In genomic region chr2:126915903-126916302, GRCh38 we compare ENCODE assay signal across 29 cellular contexts. TPM values are rescaled to one million over a fixed set of nuclear protein-coding genes. Genes with fewer than 3 reads are reported as not detected.
"Had no signal": no experiment of that assay in that cellular context is flagged by ENCODE, and none has a peak within 500 bp of the region (broad histone marks: within the 10 kb centered on the region; RNA-seq: fewer than 3 reads in every experiment).

No MANE protein-coding gene starts in this region.

- ATAC-seq: activated CD4-positive, alpha-beta T cell treated with anti-CD3 and anti-CD28 coated beads for 36 hours; activated CD4-positive, CD25-positive, alpha-beta regulatory T cell treated with anti-CD3 and anti-CD28 coated beads, Interleukin-2, amount 50 U/mL, for 24 hours; activated CD8-positive, alpha-beta T cell treated with anti-CD3 and anti-CD28 coated beads, Interleukin-2, amount 10 ng/mL, durations not matched to agents 7 days and 5 days; activated naive CD8-positive, alpha-beta T cell treated with anti-CD3 and anti-CD28 coated beads, Interleukin-2, amount 50 U/mL, for 24 hours; Panc1; WTC11 had no signal

- H3K4me3 ChIP-seq: SJCRH30, SK-N-MC had no signal

- H3K27ac Mint-ChIP-seq: activated CD4-positive, alpha-beta T cell treated with anti-CD3 and anti-CD28 coated beads for 36 hours; activated CD4-positive, alpha-beta T cell treated with anti-CD3 and anti-CD28 coated beads, Interleukin-2, amount 10 ng/mL, durations not matched to agents 7 days and 5 days; activated CD8-positive, alpha-beta T cell treated with anti-CD3 and anti-CD28 coated beads, Interleukin-2, amount 10 ng/mL, durations not matched to agents 7 days and 5 days; activated naive CD4-positive, alpha-beta T cell treated with anti-CD3 and anti-CD28 coated beads, Interleukin-2, amount 10 ng/mL, durations not matched to agents 7 days and 5 days; activated naive CD8-positive, alpha-beta T cell; activated naive CD8-positive, alpha-beta T cell treated with anti-CD3 and anti-CD28 coated beads, Interleukin-2, amount 50 U/mL, for 24 hours; activated T-cell treated with anti-CD3 and anti-CD28 coated beads, Interleukin-2, amount 50 U/mL, for 24 hours; activated T-helper 2 cell treated with anti-CD3 and anti-CD28 coated beads, Interferon-gamma antibody, Interleukin-2, Interleukin-4, amounts not matched to agents 10 μg/mL and 5 μg/mL and 100 μg/mL, durations not matched to agents 14 hours and 24 hours and 36 hours; T-helper 1 cell treated with Interleukin-12 subunit alpha and Interleukin-12 subunit beta and Interleukin-4 antibody, amounts not matched to agents 30 μg/mL and 1 μg/mL, for 36 hours; T-helper 2 cell treated with Interferon-gamma antibody and Interleukin-4, amounts not matched to agents 5 μg/mL and 100 μg/mL, for 36 hours; WTC11 had no signal

- H3K27me3 ChIP-seq: brain microvascular endothelial cell, SJCRH30 had no signal

- H3K4me3 Mint-ChIP-seq: activated CD4-positive, alpha-beta T cell treated with anti-CD3 and anti-CD28 coated beads for 36 hours; activated CD4-positive, alpha-beta T cell treated with anti-CD3 and anti-CD28 coated beads, Interleukin-2, amount 10 ng/mL, durations not matched to agents 7 days and 5 days; activated CD8-positive, alpha-beta T cell treated with anti-CD3 and anti-CD28 coated beads, Interleukin-2, amount 10 ng/mL, durations not matched to agents 7 days and 5 days; activated naive CD4-positive, alpha-beta T cell treated with anti-CD3 and anti-CD28 coated beads, Interleukin-2, amount 10 ng/mL, durations not matched to agents 7 days and 5 days; activated naive CD8-positive, alpha-beta T cell; activated naive CD8-positive, alpha-beta T cell treated with anti-CD3 and anti-CD28 coated beads, Interleukin-2, amount 50 U/mL, for 24 hours; activated T-cell treated with anti-CD3 and anti-CD28 coated beads, Interleukin-2, amount 50 U/mL, for 24 hours; T-helper 1 cell treated with Interleukin-12 subunit alpha and Interleukin-12 subunit beta and Interleukin-4 antibody, amounts not matched to agents 30 μg/mL and 1 μg/mL, for 36 hours; T-helper 2 cell treated with Interferon-gamma antibody and Interleukin-4, amounts not matched to agents 5 μg/mL and 100 μg/mL, for 36 hours; WTC11 had no signal

- H3K36me3 Mint-ChIP-seq: activated naive CD4-positive, alpha-beta T cell treated with anti-CD3 and anti-CD28 coated beads, Interleukin-2, amount 10 ng/mL, durations not matched to agents 7 days and 5 days; activated naive CD8-positive, alpha-beta T cell; WTC11 had no signal

- H3K4me2 ChIP-seq: KMS-11 had no signal

- H3K27me3 Mint-ChIP-seq: activated CD4-positive, alpha-beta T cell treated with anti-CD3 and anti-CD28 coated beads, Interleukin-2, amount 10 ng/mL, durations not matched to agents 7 days and 5 days; activated naive CD8-positive, alpha-beta T cell had no signal

- H3K9me3 Mint-ChIP-seq: activated CD4-positive, alpha-beta T cell treated with anti-CD3 and anti-CD28 coated beads, Interleukin-2, amount 10 ng/mL, durations not matched to agents 7 days and 5 days; activated naive CD4-positive, alpha-beta T cell treated with anti-CD3 and anti-CD28 coated beads, Interleukin-2, amount 10 ng/mL, durations not matched to agents 7 days and 5 days; activated T-helper 2 cell treated with anti-CD3 and anti-CD28 coated beads, Interferon-gamma antibody, Interleukin-2, Interleukin-4, amounts not matched to agents 10 μg/mL and 5 μg/mL and 100 μg/mL, durations not matched to agents 14 hours and 24 hours and 36 hours; T-helper 1 cell treated with Interleukin-12 subunit alpha and Interleukin-12 subunit beta and Interleukin-4 antibody, amounts not matched to agents 30 μg/mL and 1 μg/mL, for 36 hours; T-helper 2 cell treated with Interferon-gamma antibody and Interleukin-4, amounts not matched to agents 5 μg/mL and 100 μg/mL, for 36 hours had no signal

- H3K9me3 ChIP-seq: SJCRH30 had no signal

- H3K36me3 ChIP-seq: brain microvascular endothelial cell, SJCRH30 had no signal

- H3K4me1 ChIP-seq: SJCRH30 had no signal

- H3K9ac ChIP-seq: KMS-11 had no signal

- H3K4me1 Mint-ChIP-seq: activated CD4-positive, alpha-beta T cell treated with anti-CD3 and anti-CD28 coated beads for 36 hours; activated CD4-positive, alpha-beta T cell treated with anti-CD3 and anti-CD28 coated beads, Interleukin-2, amount 10 ng/mL, durations not matched to agents 7 days and 5 days; activated naive CD4-positive, alpha-beta T cell treated with anti-CD3 and anti-CD28 coated beads, Interleukin-2, amount 10 ng/mL, durations not matched to agents 7 days and 5 days; activated naive CD8-positive, alpha-beta T cell treated with anti-CD3 and anti-CD28 coated beads, Interleukin-2, amount 50 U/mL, for 24 hours; WTC11 had no signal

- H3K27ac ChIP-seq: brain microvascular endothelial cell, KMS-11, SJCRH30, SK-N-MC had no signal

- DNase-seq: activated CD4-positive, alpha-beta T cell treated with anti-CD3 and anti-CD28 coated beads for 36 hours; activated CD4-positive, alpha-beta T cell treated with anti-CD3 and anti-CD28 coated beads, Interleukin-2, amount 10 ng/mL, durations not matched to agents 7 days and 5 days; activated CD4-positive, alpha-beta T cell treated with anti-CD3 and anti-CD28 coated beads, Interleukin-2, amount 50 U/mL, for 48 hours; activated CD8-positive, alpha-beta T cell treated with anti-CD3 and anti-CD28 coated beads, Interleukin-2, amount 10 ng/mL, durations not matched to agents 7 days and 5 days; activated naive CD4-positive, alpha-beta T cell treated with anti-CD3 and anti-CD28 coated beads, Interleukin-2, amount 10 ng/mL, durations not matched to agents 7 days and 5 days; activated naive CD8-positive, alpha-beta T cell treated with anti-CD3 and anti-CD28 coated beads, Interleukin-2, amount 50 U/mL, for 24 hours; activated T-cell treated with anti-CD3 and anti-CD28 coated beads, Interleukin-2, amount 50 U/mL, for 24 hours; anterior cingulate cortex; brain microvascular endothelial cell; NCI-H1105; NCI-H1417 treated with DMSO at 0.1 percent for 48 hours; NCI-H1694 treated with DMSO at 0.1 percent for 48 hours; NCI-H2029; NCI-H345; NCI-H524 treated with DMSO at 0.1 percent for 48 hours; SHP77; SJCRH30 had no signal

RNA-seq across cellular contexts. Expression of gene TEX51, which starts 17.2 kb away (rescaled TPM):
- total RNA-seq: activated CD4-positive, alpha-beta T cell treated with anti-CD3 and anti-CD28 coated beads for 36 hours; activated CD4-positive, alpha-beta T cell treated with anti-CD3 and anti-CD28 coated beads, Interleukin-2, amount 10 ng/mL, durations not matched to agents 7 days and 5 days; activated CD8-positive, alpha-beta T cell treated with anti-CD3 and anti-CD28 coated beads, Interleukin-2, amount 10 ng/mL, durations not matched to agents 7 days and 5 days; activated T-helper 2 cell treated with anti-CD3 and anti-CD28 coated beads, Interferon-gamma antibody, Interleukin-2, Interleukin-4, amounts not matched to agents 10 μg/mL and 5 μg/mL and 100 μg/mL, durations not matched to agents 14 hours and 24 hours and 36 hours; M059J; NCI-H460; RPMI7951; SJCRH30; WTC11 had no signal
